In genomic region chr15:79071901-79072300, GRCh38 we compare ENCODE assay signal across 28 cellular contexts. TPM values are rescaled to one million over a fixed set of nuclear protein-coding genes. Genes with fewer than 3 reads are reported as not detected.
DNase-seq lines count a peak whose midpoint lies in the region; ATAC-seq, FAIRE-seq and TF ChIP-seq lines count a peak whose summit lies in the region.
"Had no signal": no experiment of that assay in that cellular context is flagged by ENCODE, and none has a peak within 500 bp of the region (broad histone marks: within the 10 kb centered on the region; RNA-seq: fewer than 3 reads in every experiment).

No MANE protein-coding gene starts in this region.

- H3K27ac ChIP-seq in heart left ventricle (no peak overlapping the region), psoas muscle (no peak overlapping the region), HepG2 (ENCODE audit: extremely low read length, insufficient read depth, low read length) (no peak overlapping the region)
- H3K27ac ChIP-seq: epithelial cell of prostate had no signal

- H3K36me3 ChIP-seq in heart left ventricle, result no peaks in the 10 kb centered on the region
- H3K36me3 ChIP-seq in psoas muscle (ENCODE audit: insufficient read depth in 1 of 2, low read depth in 1 of 2), result no peaks in the 10 kb centered on the region
- no peaks in the 10 kb centered on the region for H3K36me3 ChIP-seq in HepG2 (replicated peaks in 1 of 2; ENCODE audit: control insufficient read depth in 1 of 2, insufficient read depth in 2 of 2, low read length in 2 of 2)

- no TSS peak for BruUV-seq in HepG2 (replicated peaks; lab: Mats Ljungman, UMichigan)

- POLR2A ChIA-PET in HepG2 (lab: Yijun Ruan, JAX), result no interaction called here

- H2AFZ ChIP-seq in HepG2 (ENCODE audit: low read length), result no peak overlapping the region

- peak; percentile 63 to 82 (median 76) for ATAC-seq in heart left ventricle
- peak in 1 of 4 donors; percentile 19 for ATAC-seq in psoas muscle
- no peak for ATAC-seq in activated T-cell treated with anti-CD3 and anti-CD28 coated beads, Interleukin-2, amount 50 U/mL, for 72 hours (replicated peaks in 1 of 2)
- no peak for ATAC-seq in HepG2
- no peak for ATAC-seq in GM21717 (IDR thresholded peaks at IDR 0.05; ENCODE audit: unreplicated experiment)
- ATAC-seq: activated T-cell treated with anti-CD3 and anti-CD28 coated beads, Interleukin-2, amount 50 U/mL, for 4 hours; CD8-positive, alpha-beta T cell; naive thymus-derived CD4-positive, alpha-beta T cell had no signal

- H3K9me3 ChIP-seq in heart left ventricle, result no peaks in the 10 kb centered on the region
- H3K9me3 ChIP-seq in psoas muscle, result no peaks in the 10 kb centered on the region
- no peaks in the 10 kb centered on the region for H3K9me3 ChIP-seq in HepG2 (ENCODE audit: low read length)

- H3K4me3 ChIP-seq in cardiac fibroblast (replicated peaks in 1 of 2; ENCODE audit: low read depth in 2 of 2, low read length in 2 of 2), result no peak overlapping the region
- no peak overlapping the region for H3K4me3 ChIP-seq in heart left ventricle
- H3K4me3 ChIP-seq in psoas muscle, result no peak overlapping the region
- H3K4me3 ChIP-seq in HepG2 (replicated peaks in 1 of 3; ENCODE audit: insufficient read depth in 1 of 3, low read depth in 2 of 3, low read length in 3 of 3), result no peak overlapping the region

- no peak for TF ChIP-seq RAD21 in HepG2 (CRISPR knock-in tag; IDR thresholded peaks at IDR 0.05)

- no peaks in the 10 kb centered on the region for H3K4me1 Mint-ChIP-seq in activated T-cell treated with anti-CD3 and anti-CD28 coated beads, Interleukin-2, amount 50 U/mL, for 72 hours (ENCODE audit: low read depth)
- H3K4me1 Mint-ChIP-seq in CD14-positive monocyte, result no peaks in the 10 kb centered on the region
- H3K4me1 Mint-ChIP-seq: memory B cell had no signal

- H3K27me3 Mint-ChIP-seq in activated T-cell treated with anti-CD3 and anti-CD28 coated beads, Interleukin-2, amount 50 U/mL, for 72 hours (ENCODE audit: low read depth), result no peaks in the 10 kb centered on the region
- H3K27me3 Mint-ChIP-seq in CD14-positive monocyte (ENCODE audit: low read depth in 3 of 3), result peaks cover 0 to 7% (median 4%) of the 10 kb centered on the region in 3 donors
- H3K27me3 Mint-ChIP-seq: memory B cell had no signal

- H3K4me3 Mint-ChIP-seq in activated T-cell treated with anti-CD3 and anti-CD28 coated beads, Interleukin-2, amount 50 U/mL, for 72 hours, result no peak overlapping the region
- no peak overlapping the region for H3K4me3 Mint-ChIP-seq in CD14-positive monocyte
- H3K4me3 Mint-ChIP-seq: activated T-cell treated with anti-CD3 and anti-CD28 coated beads, Interleukin-2, amount 50 U/mL, for 4 hours; CD8-positive, alpha-beta T cell; HFFc6; memory B cell; naive thymus-derived CD4-positive, alpha-beta T cell had no signal

- H3K27ac Mint-ChIP-seq in activated T-cell treated with anti-CD3 and anti-CD28 coated beads, Interleukin-2, amount 50 U/mL, for 72 hours, result no peak overlapping the region
- H3K27ac Mint-ChIP-seq in CD14-positive monocyte, result no peak overlapping the region
- H3K27ac Mint-ChIP-seq: CD8-positive, alpha-beta T cell; HFFc6; memory B cell; naive thymus-derived CD4-positive, alpha-beta T cell had no signal

- H3K36me3 Mint-ChIP-seq in activated T-cell treated with anti-CD3 and anti-CD28 coated beads, Interleukin-2, amount 50 U/mL, for 72 hours (ENCODE audit: insufficient read depth in 2 of 2), result no peaks in the 10 kb centered on the region
- no peaks in the 10 kb centered on the region for H3K36me3 Mint-ChIP-seq in CD14-positive monocyte
- H3K36me3 Mint-ChIP-seq: CD8-positive, alpha-beta T cell; memory B cell; naive thymus-derived CD4-positive, alpha-beta T cell had no signal

- TF ChIP-seq POLR2A in heart left ventricle (IDR thresholded peaks at IDR 0.05) (no peak), HepG2 (IDR thresholded peaks at IDR 0.05; ENCODE audit: insufficient read depth in 1 of 2, low read depth in 2 of 2, low read length in 2 of 2) (no peak)

- no peaks in the 10 kb centered on the region for H3K9me3 Mint-ChIP-seq in activated T-cell treated with anti-CD3 and anti-CD28 coated beads, Interleukin-2, amount 50 U/mL, for 72 hours
- H3K9me3 Mint-ChIP-seq in CD14-positive monocyte, result no peaks in the 10 kb centered on the region
- H3K9me3 Mint-ChIP-seq: activated T-cell treated with anti-CD3 and anti-CD28 coated beads, Interleukin-2, amount 50 U/mL, for 4 hours; CD8-positive, alpha-beta T cell; HFFc6; memory B cell; naive thymus-derived CD4-positive, alpha-beta T cell had no signal

- in situ Hi-C loops in HepG2 (cut with HindIII; ENCODE audit: extremely low pct_ligation_motif_present, low pct_unique_long_range_greater_than_20kb), result no loop called here

- intact Hi-C loops in heart left ventricle (cut with DNase I) (no loop called here), psoas muscle (cut with DNase I) (no loop called here), HepG2 (cut with micrococcal nuclease; ENCODE audit: unreplicated experiment) (no loop called here), CD14-positive monocyte (cut with micrococcal nuclease) (no loop called here)

- 71 to 83% (median 76%) methylated on average over 3 of the region's 3 CpGs for WGBS in heart left ventricle, 4 donors
- 53 to 70% (median 54%) methylated on average over 2 to 3 of the region's 3 CpGs for WGBS in psoas muscle, 3 donors
- WGBS in HepG2 (ENCODE audit: low lambda C conversion rate), result 40% methylated on average over 3 of the region's 3 CpGs

- FAIRE-seq in HepG2 (lab: Jason Lieb, UNC), result no peak
- FAIRE-seq: TTC549 had no signal

- TF ChIP-seq EP300 in HepG2 (IDR thresholded peaks at IDR 0.05; ENCODE audit: low read depth in 2 of 2, low read length in 2 of 2), result no peak
- no peak for TF ChIP-seq EP300 in HepG2 (CRISPR knock-in tag; IDR thresholded peaks at IDR 0.05; ENCODE audit: borderline replicate concordance)

- H4K20me1 ChIP-seq in HepG2 (ENCODE audit: insufficient read depth, low read length), result no peaks in the 10 kb centered on the region

- no peaks in the 10 kb centered on the region for H3K79me2 ChIP-seq in HepG2 (ENCODE audit: insufficient read depth, low read length)

- H3K27me3 ChIP-seq in heart left ventricle (peaks cover 0 to 5% (median 0%) of the 10 kb centered on the region in 9 donors), psoas muscle (ENCODE audit: insufficient read depth in 3 of 3, low read length in 2 of 3) (no peaks in the 10 kb centered on the region), HepG2 (ENCODE audit: control insufficient read depth in 1 of 2, insufficient read depth in 2 of 2, low read length in 2 of 2) (peaks cover 4% of the 10 kb centered on the region in 2 experiments; a peak in 3 of 5 replicates)

- no peak overlapping the region for H3K4me2 ChIP-seq in HepG2 (ENCODE audit: low read depth, low read length)

- no peak for TF ChIP-seq CTCF in cardiac fibroblast (IDR thresholded peaks at IDR 0.05; ENCODE audit: low read depth, low read length)
- TF ChIP-seq CTCF in heart left ventricle (IDR thresholded peaks at IDR 0.05), result no peak
- TF ChIP-seq CTCF in psoas muscle (IDR thresholded peaks at IDR 0.05), result no peak
- TF ChIP-seq CTCF in HepG2 (CRISPR knock-in tag; IDR thresholded peaks at IDR 0.05), result no peak
- TF ChIP-seq CTCF in CD14-positive monocyte (IDR thresholded peaks at IDR 0.05), result no peak

- no peak overlapping the region for H3K9ac ChIP-seq in HepG2 (ENCODE audit: insufficient read depth, low read depth, low read length)

- H3K4me1 ChIP-seq in heart left ventricle (no peaks in the 10 kb centered on the region), psoas muscle (no peaks in the 10 kb centered on the region), HepG2 (ENCODE audit: insufficient read depth, low read length) (peaks cover 8% of the 10 kb centered on the region)

- CTCF ChIA-PET in HepG2 (lab: Yijun Ruan, JAX; ENCODE audit: low intra/inter-chr PET ratio, low total read pairs), result no interaction called here

- DNase-seq in AG20443 (ENCODE audit: low spot score) (peak; percentile 83), cardiac fibroblast (ENCODE audit: low read depth in 2 of 2) (peak; percentile 2 to 11), heart left ventricle (peak in 2 of 5 donors; percentile 34 to 55), psoas muscle (peak; percentile 26 to 71), HepG2 (ENCODE audit: low spot score) (no peak), CD14-positive monocyte (ENCODE audit: low spot score) (no peak)
- no peak for DNase-seq in activated T-cell treated with anti-CD3 and anti-CD28 coated beads, Interleukin-2, amount 50 U/mL, for 72 hours
- DNase-seq: activated CD4-positive, alpha-beta T cell treated with anti-CD3 and anti-CD28 coated beads for 1 hour; activated CD8-positive, alpha-beta memory T cell treated with anti-CD3 and anti-CD28 coated beads for 24 hours; activated naive CD4-positive, alpha-beta T cell treated with Interleukin-2 at 50 U/mL for 16 hours; activated T-cell treated with anti-CD3 and anti-CD28 coated beads, Interleukin-2, amount 50 U/mL, for 4 hours; amniotic stem cell; CD8-positive, alpha-beta T cell; GDM1; HFFc6; Karpas-422; kidney glomerular epithelial cell; naive thymus-derived CD4-positive, alpha-beta T cell; NCI-H1048; NCI-H2029 treated with DMSO at 0.1 percent for 48 hours; OCI-M1; SHP77 treated with DMSO at 0.1 percent for 48 hours; stimulated activated CD4-positive, alpha-beta T cell treated with anti-CD3 and anti-CD28 coated beads, Interleukin-1b, Interleukin-23, amount 100 ng/mL, for 48 hours had no signal

RNA-seq across cellular contexts. Expression of gene RASGRF1, which starts 18.7 kb away (rescaled TPM):
- under 1 TPM in 3 of 9 donors, not detected in 6; 0.12 to 0.40 (median 0.25) TPM for total RNA-seq in heart left ventricle
- not detected for polyA plus RNA-seq in heart left ventricle
- not detected for total RNA-seq in psoas muscle
- polyA plus RNA-seq in psoas muscle, result under 1 TPM in 2 of 3 donors, not detected in 1; 0.03 to 0.05 TPM
- not detected for total RNA-seq in activated T-cell treated with anti-CD3 and anti-CD28 coated beads, Interleukin-2, amount 50 U/mL, for 72 hours
- total RNA-seq in HepG2 (2016; rRNA removed; fragmentation: Illumina TruSeq; extraction: Trizol), result 0.55 TPM in 2 replicates
- total RNA-seq in HepG2 (2016; cell fraction: cytosol; rRNA removed; fragmentation: Illumina TruSeq; extraction: Trizol; ENCODE audit: low read depth), result 0.51 and 0.71 TPM in 2 replicates
- total RNA-seq in HepG2 (2016; cell fraction: insoluble cytoplasmic fraction; rRNA removed; fragmentation: Illumina TruSeq; extraction: Trizol), result 0.09 and 0.13 TPM in 2 replicates
- total RNA-seq in HepG2 (2016; cell fraction: membrane; rRNA removed; fragmentation: Illumina TruSeq; extraction: Trizol), result 0.24 and 0.40 TPM in 2 replicates
- total RNA-seq in HepG2 (2016; cell fraction: nucleus; rRNA removed; fragmentation: Illumina TruSeq; extraction: Trizol), result 0.34 and 0.78 TPM in 2 replicates
- polyA plus RNA-seq in HepG2 (2011; rRNA removed), result 1.2 and 3.0 TPM in 2 replicates
- 1.0 TPM in 2 replicates for polyA plus RNA-seq in HepG2 (2011; cell fraction: cytosol; rRNA removed)
- 2.5 and 3.4 TPM in 2 replicates for polyA plus RNA-seq in HepG2 (2011; cell fraction: nucleus; rRNA removed)
- polyA plus RNA-seq in HepG2 (2012), result 0.91 and 1.3 TPM in 2 replicates
- polyA plus RNA-seq in HepG2 (2016; cell fraction: cytosol; fragmentation: Illumina TruSeq; extraction: Trizol; ENCODE audit: low read depth), result 0.15 and 0.17 TPM in 2 replicates
- polyA plus RNA-seq in HepG2 (2016; cell fraction: insoluble cytoplasmic fraction; fragmentation: Illumina TruSeq; extraction: Trizol; ENCODE audit: low read depth), result 0.09 and 0.22 TPM in 2 replicates
- 0.37 and 0.96 TPM in 2 replicates for polyA plus RNA-seq in HepG2 (2016; cell fraction: membrane; fragmentation: Illumina TruSeq; extraction: Trizol; ENCODE audit: low read depth)
- polyA plus RNA-seq in HepG2 (2016; cell fraction: nucleus; fragmentation: Illumina TruSeq; extraction: Trizol; ENCODE audit: insufficient read depth, low read depth), result 0.15 TPM in 1 of 2 replicates, not detected in the other
- 0.09 and 0.70 TPM in 2 replicates for polyA minus RNA-seq in HepG2 (2011; rRNA and poly(A)+ RNA removed; ENCODE audit: low replicate concordance)
- polyA minus RNA-seq in HepG2 (2011; cell fraction: cytosol; rRNA and poly(A)+ RNA removed), result 0.69 and 1.2 TPM in 2 replicates
- 3.7 and 5.4 TPM in 2 replicates for polyA minus RNA-seq in HepG2 (2011; cell fraction: nucleus; rRNA and poly(A)+ RNA removed)
- polyA plus RNA-seq in CD14-positive monocyte, result not detected
- total RNA-seq: CD8-positive, alpha-beta T cell; skeletal muscle tissue had no signal
- polyA plus RNA-seq: naive thymus-derived CD4-positive, alpha-beta T cell had no signal

Comparison
In these comparisons a context has a peak if more than half of its experiments do, and no peak if none do; other contexts are left out.
1. DNase-seq: peak in AG20443 (single experiment), cardiac fibroblast (2 of 2) and psoas muscle (2 of 2); none in activated T-cell treated with anti-CD3 and anti-CD28 coated beads, Interleukin-2, amount 50 U/mL, for 72 hours (0 of 2), HepG2 (single experiment) and CD14-positive monocyte (single experiment).
2. ATAC-seq: peak in heart left ventricle (4 of 4); none in activated T-cell treated with anti-CD3 and anti-CD28 coated beads, Interleukin-2, amount 50 U/mL, for 72 hours (0 of 2), HepG2 (single experiment) and GM21717 (single experiment).